21 cellular contexts compared by ENCODE assay signal in the genomic region with DNA sequence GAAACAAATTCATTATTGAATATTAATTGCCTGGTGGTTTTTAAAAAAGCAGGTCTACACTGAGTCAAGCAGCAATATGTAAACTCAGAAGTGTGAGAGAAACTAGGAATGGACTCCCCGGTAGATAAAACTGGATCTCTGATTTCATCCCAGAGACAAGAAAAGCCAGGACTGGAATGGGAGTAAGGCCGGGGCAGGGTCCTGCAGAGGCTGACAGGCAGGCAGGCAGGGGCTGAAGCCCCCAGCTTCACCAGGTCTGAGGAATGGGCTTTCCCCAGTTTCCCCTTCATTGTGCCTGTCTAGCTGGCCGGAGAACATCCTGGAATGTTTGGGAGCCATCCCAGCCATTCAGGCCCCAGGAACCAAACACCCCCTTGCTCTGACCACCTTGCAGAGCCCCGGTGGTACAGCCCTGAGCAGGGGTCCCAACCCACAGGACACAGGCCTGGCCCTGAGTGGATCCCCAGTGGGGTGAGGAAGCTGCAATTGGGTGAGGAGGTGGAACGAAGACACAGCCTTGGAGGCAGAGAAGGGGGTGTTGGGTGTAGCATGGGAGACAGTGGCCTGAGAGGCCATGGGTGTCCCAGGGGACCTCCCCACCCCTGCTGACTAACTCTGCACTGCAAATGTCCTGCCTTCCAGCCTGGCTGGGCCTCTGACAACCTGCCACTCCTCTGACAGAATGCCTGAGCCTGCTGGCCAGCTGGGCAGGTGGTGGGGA. TPM values are rescaled to one million over a fixed set of nuclear protein-coding genes. Genes with fewer than 3 reads are reported as not detected.
DNase-seq lines count a peak whose midpoint lies in the region; ATAC-seq and TF ChIP-seq lines count a peak whose summit lies in the region.
"Had no signal": no experiment of that assay in that cellular context is flagged by ENCODE, and none has a peak within 500 bp of the region (broad histone marks: within the 10 kb centered on the region; RNA-seq: fewer than 3 reads in every experiment).

No MANE protein-coding gene starts in this region.

- H3K27me3 Mint-ChIP-seq in stimulated activated memory B cell treated with anti-CD40 and anti-IgM and Interleukin-4, amounts not matched to agents 10 μg/mL and 1 μg/mL and 100 μg/mL, for 72 hours: peaks cover 15% of the 10 kb centered on the region

- no peak overlapping the region for H3K4me3 Mint-ChIP-seq in stimulated activated memory B cell treated with anti-CD40 and anti-IgM and Interleukin-4, amounts not matched to agents 10 μg/mL and 1 μg/mL and 100 μg/mL, for 72 hours

- no peaks in the 10 kb centered on the region for H4K20me1 ChIP-seq in osteoblast (ENCODE audit: insufficient read depth, low read length)

- H3K4me1 ChIP-seq in osteoblast (ENCODE audit: insufficient read depth, low read length): no peaks in the 10 kb centered on the region
- H3K4me1 ChIP-seq: BE2C, Peyer's patch, SJCRH30 had no signal

- H3K4me2 ChIP-seq in osteoblast (ENCODE audit: insufficient read depth, low read length): no peak overlapping the region
- H3K4me2 ChIP-seq: KMS-11 had no signal

- ATAC-seq in SK-N-SH treated with all-trans-retinoic acid at 6 μM for 48 hours: peak; percentile 22; the same call in 1 of the 3 replicates
- ATAC-seq in GM18505 (IDR thresholded peaks at IDR 0.05; ENCODE audit: unreplicated experiment): no peak
- no peak for ATAC-seq in stimulated activated memory B cell treated with anti-CD40 and anti-IgM and Interleukin-4, amounts not matched to agents 10 μg/mL and 1 μg/mL and 100 μg/mL, for 72 hours
- no peak for ATAC-seq in GM18907 (IDR thresholded peaks at IDR 0.05; ENCODE audit: unreplicated experiment)
- ATAC-seq: HCT116 had no signal

- no peak for TF ChIP-seq POLR2A in GM18505 (IDR thresholded peaks at IDR 0.05; ENCODE audit: borderline replicate concordance, extremely low read depth, insufficient read depth, insufficient read length)

- no peaks in the 10 kb centered on the region for H3K4me1 Mint-ChIP-seq in stimulated activated memory B cell treated with anti-CD40 and anti-IgM and Interleukin-4, amounts not matched to agents 10 μg/mL and 1 μg/mL and 100 μg/mL, for 72 hours

- H3K79me2 ChIP-seq in osteoblast (ENCODE audit: insufficient read depth, low read length): no peaks in the 10 kb centered on the region

- H3K36me3 ChIP-seq in H7 (replicated peaks; ENCODE audit: control insufficient read depth, insufficient read depth, low read length) (no peaks in the 10 kb centered on the region), osteoblast (ENCODE audit: insufficient read depth, low read length) (no peaks in the 10 kb centered on the region)
- H3K36me3 ChIP-seq: BE2C, Peyer's patch, SJCRH30 had no signal

- TF ChIP-seq CTCF in osteoblast (IDR thresholded peaks at IDR 0.05; ENCODE audit: extremely low read depth, low read depth, low read length): no peak

- DNase-seq in H7 (peak; percentile 49), left kidney (ENCODE audit: low read depth, low spot score) (peak; percentile 43), osteoblast (ENCODE audit: insufficient read length, low spot score, missing footprints) (peak; percentile 76)
- DNase-seq: BE2C, GF-D8, GM23248, NCI-H1694, NCI-H2081 treated with DMSO at 0.1 percent for 48 hours, NCI-H2171 treated with DMSO at 0.1 percent for 48 hours, NCI-H524 treated with DMSO at 0.1 percent for 48 hours, NCI-H82, Peyer's patch, SJCRH30 had no signal

- H3K27me3 ChIP-seq in H7 (ENCODE audit: control insufficient read depth, insufficient read depth, low read length) (no peaks in the 10 kb centered on the region), osteoblast (ENCODE audit: insufficient read depth, low read length) (no peaks in the 10 kb centered on the region)
- H3K27me3 ChIP-seq: BE2C, Peyer's patch, SJCRH30 had no signal

- no peaks in the 10 kb centered on the region for H3K9me3 Mint-ChIP-seq in stimulated activated memory B cell treated with anti-CD40 and anti-IgM and Interleukin-4, amounts not matched to agents 10 μg/mL and 1 μg/mL and 100 μg/mL, for 72 hours

- H2AFZ ChIP-seq in osteoblast (ENCODE audit: low read length): no peak overlapping the region
- H2AFZ ChIP-seq: GM23248 had no signal

- H3K9me3 ChIP-seq in osteoblast (ENCODE audit: low read depth, low read length): no peaks in the 10 kb centered on the region
- H3K9me3 ChIP-seq: BE2C, Peyer's patch, SJCRH30 had no signal

- no peak overlapping the region for H3K4me3 ChIP-seq in H7 (ENCODE audit: insufficient read depth, low read depth, low read length)
- H3K4me3 ChIP-seq in osteoblast (ENCODE audit: insufficient read depth, low read length): no peak overlapping the region
- H3K4me3 ChIP-seq: GM23248, Peyer's patch, SJCRH30 had no signal

- H3K27ac ChIP-seq in osteoblast (ENCODE audit: low read depth, low read length): no peak overlapping the region
- H3K27ac ChIP-seq: GM23248, KMS-11, Peyer's patch, SJCRH30 had no signal

- H3K27ac Mint-ChIP-seq in stimulated activated memory B cell treated with anti-CD40 and anti-IgM and Interleukin-4, amounts not matched to agents 10 μg/mL and 1 μg/mL and 100 μg/mL, for 72 hours: no peak overlapping the region

- H3K36me3 Mint-ChIP-seq in stimulated activated memory B cell treated with anti-CD40 and anti-IgM and Interleukin-4, amounts not matched to agents 10 μg/mL and 1 μg/mL and 100 μg/mL, for 72 hours: no peaks in the 10 kb centered on the region

TF ChIP-seq in SK-N-SH treated with all-trans-retinoic acid at 6 μM for 48 hours, 23 proteins besides CTCF, POLR2A, EP300 and RAD21:
- no peak for TF ChIP-seq ZNF565 (CRISPR knock-in tag; conservative IDR thresholded peaks at IDR 0.05; ENCODE audit: low read depth)
- TF ChIP-seq ZNF70 (CRISPR knock-in tag; IDR thresholded peaks at IDR 0.05): no peak
- no peak for TF ChIP-seq ZC3H10 (CRISPR knock-in tag; IDR thresholded peaks at IDR 0.05)
- no peak for TF ChIP-seq RARB (CRISPR knock-in tag; IDR thresholded peaks at IDR 0.05)
- TF ChIP-seq ESRRG (CRISPR knock-in tag; IDR thresholded peaks at IDR 0.05): no peak
- no peak for TF ChIP-seq BACH2 (CRISPR knock-in tag; IDR thresholded peaks at IDR 0.05; ENCODE audit: borderline replicate concordance)
- no peak for TF ChIP-seq TCF4 (CRISPR knock-in tag; IDR thresholded peaks at IDR 0.05; ENCODE audit: borderline replicate concordance)

RNA-seq across cellular contexts. Expression of gene XYLB, which starts 31.7 kb away (rescaled TPM):
- total RNA-seq in H7 (2014; rRNA removed; shearing (Covaris generic)): 1.5 and 1.6 TPM in 2 replicates
- 10.1 and 12.4 TPM in 2 replicates for total RNA-seq in osteoblast

RNA-seq across cellular contexts. Expression of gene SLC22A14, which starts 32.8 kb away (rescaled TPM):
- total RNA-seq in H7 (2014; rRNA removed; shearing (Covaris generic)): 0.03 TPM in 1 of 2 replicates, not detected in the other
- total RNA-seq in osteoblast: 0.29 and 0.36 TPM in 2 replicates
- total RNA-seq: GM23248, HT1080, M059J, SJCRH30 had no signal

RNA-seq across cellular contexts. Expression of gene SLC22A13, which starts 49.3 kb away (rescaled TPM):
- total RNA-seq in H7 (2014; rRNA removed; shearing (Covaris generic)): 0.11 and 0.24 TPM in 2 replicates
- 0.29 and 0.36 TPM in 2 replicates for total RNA-seq in osteoblast
- total RNA-seq: HT1080, M059J had no signal
